ENCODE assay signal across 1 cellular context in the genomic region with DNA sequence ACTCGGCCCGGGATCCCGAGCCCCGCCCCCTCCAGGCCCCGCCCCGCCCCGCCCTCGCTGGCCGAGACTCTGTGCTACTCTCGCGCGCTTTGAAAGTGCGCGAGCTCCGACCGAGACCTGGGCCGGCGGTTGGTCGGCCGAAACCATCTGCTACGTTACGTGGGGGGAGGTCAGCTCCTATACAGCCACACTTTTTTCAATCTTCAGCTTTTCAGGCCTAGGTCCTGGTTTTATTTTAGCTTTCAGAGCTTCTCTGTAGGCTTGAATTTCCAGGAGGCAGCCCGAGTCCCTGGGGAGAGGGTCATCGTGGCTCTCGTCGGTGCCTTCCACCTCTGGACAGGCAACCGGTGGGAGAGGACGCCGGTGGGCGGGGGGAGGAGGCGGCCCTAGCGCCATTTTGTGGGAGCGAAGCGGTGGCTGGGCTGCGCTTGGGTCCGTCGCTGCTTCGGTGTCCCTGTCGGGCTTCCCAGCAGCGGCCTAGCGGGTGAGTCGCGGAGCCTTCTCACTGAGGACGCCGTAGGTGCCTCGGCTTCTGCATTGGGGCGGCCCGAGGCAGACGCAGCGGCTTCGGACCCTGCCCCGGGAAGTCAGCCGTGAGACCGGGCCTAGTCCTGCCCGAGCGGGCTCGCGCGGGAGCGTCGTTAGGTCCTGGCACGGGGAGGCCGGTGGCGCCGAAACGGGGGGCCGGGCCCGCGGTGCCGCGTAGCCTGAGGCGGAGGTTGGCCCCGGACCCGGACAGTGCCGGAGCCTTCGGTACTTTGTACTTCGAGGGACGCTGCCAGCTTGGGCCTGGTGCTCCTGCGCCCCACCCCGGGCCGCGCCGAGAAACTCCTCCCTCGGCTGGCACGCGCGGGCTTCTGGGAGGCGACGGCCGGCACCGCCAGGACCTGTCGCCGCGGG.
TF ChIP-seq lines count a peak whose summit lies in the region.

A gene (plus strand): TSS at position 395 of the 900 bp plus-strand sequence. CDS start 1,074 bp downstream, outside the sequence.

TF ChIP-seq in HepG2, 621 proteins besides CTCF, POLR2A, EP300 and RAD21 (continued from another document and continues in another):
- TF ChIP-seq, protein P1, sequence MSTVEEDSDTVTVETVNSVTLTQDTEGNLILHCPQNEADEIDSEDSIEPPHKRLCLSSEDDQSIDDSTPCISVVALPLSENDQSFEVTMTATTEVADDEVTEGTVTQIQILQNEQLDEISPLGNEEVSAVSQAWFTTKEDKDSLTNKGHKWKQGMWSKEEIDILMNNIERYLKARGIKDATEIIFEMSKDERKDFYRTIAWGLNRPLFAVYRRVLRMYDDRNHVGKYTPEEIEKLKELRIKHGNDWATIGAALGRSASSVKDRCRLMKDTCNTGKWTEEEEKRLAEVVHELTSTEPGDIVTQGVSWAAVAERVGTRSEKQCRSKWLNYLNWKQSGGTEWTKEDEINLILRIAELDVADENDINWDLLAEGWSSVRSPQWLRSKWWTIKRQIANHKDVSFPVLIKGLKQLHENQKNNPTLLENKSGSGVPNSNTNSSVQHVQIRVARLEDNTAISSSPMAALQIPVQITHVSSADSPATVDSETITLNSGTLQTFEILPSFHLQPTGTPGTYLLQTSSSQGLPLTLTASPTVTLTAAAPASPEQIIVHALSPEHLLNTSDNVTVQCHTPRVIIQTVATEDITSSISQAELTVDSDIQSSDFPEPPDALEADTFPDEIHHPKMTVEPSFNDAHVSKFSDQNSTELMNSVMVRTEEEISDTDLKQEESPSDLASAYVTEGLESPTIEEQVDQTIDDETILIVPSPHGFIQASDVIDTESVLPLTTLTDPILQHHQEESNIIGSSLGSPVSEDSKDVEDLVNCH (CRISPR knock-in tag; IDR thresholded peaks at IDR 0.05) = no peak
- TF ChIP-seq CREB1 (IDR thresholded peaks at IDR 0.05) (peak; percentile 48; the same call in 1 of the 2 replicates), CREB1 (CRISPR knock-in tag; IDR thresholded peaks at IDR 0.05) (peak; percentile 77), GTF3A (CRISPR knock-in tag; conservative IDR thresholded peaks at IDR 0.05) (no peak), ZNF367 (CRISPR knock-in tag; IDR thresholded peaks at IDR 0.05; ENCODE audit: borderline replicate concordance) (peak; percentile 46; the same call in 1 of the 2 replicates), ZNF572 (CRISPR knock-in tag; IDR thresholded peaks at IDR 0.05) (peak; percentile 97), ZNF232 (CRISPR knock-in tag; IDR thresholded peaks at IDR 0.05; ENCODE audit: borderline replicate concordance) (peak; percentile 92), ZNF878 (CRISPR knock-in tag; IDR thresholded peaks at IDR 0.05) (no peak), GFI1 (CRISPR knock-in tag; IDR thresholded peaks at IDR 0.05; ENCODE audit: borderline replicate concordance) (peak; percentile 80), ZC3H13 (CRISPR knock-in tag; IDR thresholded peaks at IDR 0.05) (peak; percentile 84), ZNF816 (CRISPR knock-in tag; IDR thresholded peaks at IDR 0.05; ENCODE audit: borderline replicate concordance) (no peak), ZBTB8A (CRISPR knock-in tag; IDR thresholded peaks at IDR 0.05; ENCODE audit: borderline replicate concordance, low read depth) (peak; percentile 85; the same call in 1 of the 2 replicates), GABPA (IDR thresholded peaks at IDR 0.05; ENCODE audit: low read depth, low read length) (no peak), GABPA (CRISPR knock-in tag; IDR thresholded peaks at IDR 0.05; ENCODE audit: low read depth) (peak; percentile 51; the same call in 1 of the 2 replicates), NR2C2 (CRISPR knock-in tag; IDR thresholded peaks at IDR 0.05; ENCODE audit: borderline replicate concordance) (peak; percentile 61; the same call in 1 of the 2 replicates), ZNF543 (CRISPR knock-in tag; IDR thresholded peaks at IDR 0.05) (peak; percentile 91), ZNF468 (CRISPR knock-in tag; IDR thresholded peaks at IDR 0.05) (peak; percentile 64; the same call in 1 of the 2 replicates), IKZF4 (CRISPR knock-in tag; IDR thresholded peaks at IDR 0.05; ENCODE audit: borderline replicate concordance, low read depth, not compliant biosample characterization) (peak; percentile 72), ZNF557 (CRISPR knock-in tag; IDR thresholded peaks at IDR 0.05) (peak; percentile 88), ZNF546 (CRISPR knock-in tag; conservative IDR thresholded peaks at IDR 0.05) (peak; percentile 5; the same call in 1 of the 2 replicates), MAFK (conservative IDR thresholded peaks at IDR 0.05 in 1 of 2, IDR thresholded peaks at IDR 0.05 in 1 of 2; ENCODE audit: low read length in 2 of 2) (no peak), MIER3 (CRISPR knock-in tag; IDR thresholded peaks at IDR 0.05; ENCODE audit: borderline replicate concordance) (no peak; the same call in 1 of the 2 replicates), KMT2A (CRISPR knock-in tag; IDR thresholded peaks at IDR 0.05) (no peak), ZNF432 (CRISPR knock-in tag; IDR thresholded peaks at IDR 0.05; ENCODE audit: borderline replicate concordance) (no peak)
- TF ChIP-seq, protein P2, sequence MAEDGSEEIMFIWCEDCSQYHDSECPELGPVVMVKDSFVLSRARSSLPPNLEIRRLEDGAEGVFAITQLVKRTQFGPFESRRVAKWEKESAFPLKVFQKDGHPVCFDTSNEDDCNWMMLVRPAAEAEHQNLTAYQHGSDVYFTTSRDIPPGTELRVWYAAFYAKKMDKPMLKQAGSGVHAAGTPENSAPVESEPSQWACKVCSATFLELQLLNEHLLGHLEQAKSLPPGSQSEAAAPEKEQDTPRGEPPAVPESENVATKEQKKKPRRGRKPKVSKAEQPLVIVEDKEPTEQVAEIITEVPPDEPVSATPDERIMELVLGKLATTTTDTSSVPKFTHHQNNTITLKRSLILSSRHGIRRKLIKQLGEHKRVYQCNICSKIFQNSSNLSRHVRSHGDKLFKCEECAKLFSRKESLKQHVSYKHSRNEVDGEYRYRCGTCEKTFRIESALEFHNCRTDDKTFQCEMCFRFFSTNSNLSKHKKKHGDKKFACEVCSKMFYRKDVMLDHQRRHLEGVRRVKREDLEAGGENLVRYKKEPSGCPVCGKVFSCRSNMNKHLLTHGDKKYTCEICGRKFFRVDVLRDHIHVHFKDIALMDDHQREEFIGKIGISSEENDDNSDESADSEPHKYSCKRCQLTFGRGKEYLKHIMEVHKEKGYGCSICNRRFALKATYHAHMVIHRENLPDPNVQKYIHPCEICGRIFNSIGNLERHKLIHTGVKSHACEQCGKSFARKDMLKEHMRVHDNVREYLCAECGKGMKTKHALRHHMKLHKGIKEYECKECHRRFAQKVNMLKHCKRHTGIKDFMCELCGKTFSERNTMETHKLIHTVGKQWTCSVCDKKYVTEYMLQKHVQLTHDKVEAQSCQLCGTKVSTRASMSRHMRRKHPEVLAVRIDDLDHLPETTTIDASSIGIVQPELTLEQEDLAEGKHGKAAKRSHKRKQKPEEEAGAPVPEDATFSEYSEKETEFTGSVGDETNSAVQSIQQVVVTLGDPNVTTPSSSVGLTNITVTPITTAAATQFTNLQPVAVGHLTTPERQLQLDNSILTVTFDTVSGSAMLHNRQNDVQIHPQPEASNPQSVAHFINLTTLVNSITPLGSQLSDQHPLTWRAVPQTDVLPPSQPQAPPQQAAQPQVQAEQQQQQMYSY (CRISPR knock-in tag; IDR thresholded peaks at IDR 0.05) = no peak
- TF ChIP-seq, protein P3, sequence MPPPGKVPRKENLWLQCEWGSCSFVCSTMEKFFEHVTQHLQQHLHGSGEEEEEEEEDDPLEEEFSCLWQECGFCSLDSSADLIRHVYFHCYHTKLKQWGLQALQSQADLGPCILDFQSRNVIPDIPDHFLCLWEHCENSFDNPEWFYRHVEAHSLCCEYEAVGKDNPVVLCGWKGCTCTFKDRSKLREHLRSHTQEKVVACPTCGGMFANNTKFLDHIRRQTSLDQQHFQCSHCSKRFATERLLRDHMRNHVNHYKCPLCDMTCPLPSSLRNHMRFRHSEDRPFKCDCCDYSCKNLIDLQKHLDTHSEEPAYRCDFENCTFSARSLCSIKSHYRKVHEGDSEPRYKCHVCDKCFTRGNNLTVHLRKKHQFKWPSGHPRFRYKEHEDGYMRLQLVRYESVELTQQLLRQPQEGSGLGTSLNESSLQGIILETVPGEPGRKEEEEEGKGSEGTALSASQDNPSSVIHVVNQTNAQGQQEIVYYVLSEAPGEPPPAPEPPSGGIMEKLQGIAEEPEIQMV (CRISPR knock-in tag; IDR thresholded peaks at IDR 0.05; ENCODE audit: low read depth) = peak; percentile 35; the same call in 1 of the 2 replicates
- TF ChIP-seq, protein P4, sequence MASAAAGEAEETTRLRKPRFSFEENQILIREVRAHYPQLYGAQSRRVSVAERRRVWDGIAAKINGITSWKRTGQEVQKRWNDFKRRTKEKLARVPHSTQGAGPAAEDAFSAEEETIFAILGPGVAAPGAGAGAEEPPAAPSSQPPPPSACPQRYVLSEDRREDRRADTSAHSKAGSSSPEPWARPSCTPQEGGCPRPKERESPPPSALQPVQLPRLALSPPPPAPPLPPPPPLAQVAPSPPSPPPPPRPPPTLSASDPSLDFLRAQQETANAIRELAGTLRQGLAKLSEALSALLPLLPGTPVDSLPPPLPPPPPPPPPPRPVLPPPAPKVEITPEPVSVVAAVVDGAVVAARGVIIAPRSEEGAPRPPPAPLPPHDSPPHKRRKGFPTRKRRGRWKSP (CRISPR knock-in tag; IDR thresholded peaks at IDR 0.05) = peak; percentile 74; the same call in 1 of the 2 replicates
- TF ChIP-seq, protein P5, sequence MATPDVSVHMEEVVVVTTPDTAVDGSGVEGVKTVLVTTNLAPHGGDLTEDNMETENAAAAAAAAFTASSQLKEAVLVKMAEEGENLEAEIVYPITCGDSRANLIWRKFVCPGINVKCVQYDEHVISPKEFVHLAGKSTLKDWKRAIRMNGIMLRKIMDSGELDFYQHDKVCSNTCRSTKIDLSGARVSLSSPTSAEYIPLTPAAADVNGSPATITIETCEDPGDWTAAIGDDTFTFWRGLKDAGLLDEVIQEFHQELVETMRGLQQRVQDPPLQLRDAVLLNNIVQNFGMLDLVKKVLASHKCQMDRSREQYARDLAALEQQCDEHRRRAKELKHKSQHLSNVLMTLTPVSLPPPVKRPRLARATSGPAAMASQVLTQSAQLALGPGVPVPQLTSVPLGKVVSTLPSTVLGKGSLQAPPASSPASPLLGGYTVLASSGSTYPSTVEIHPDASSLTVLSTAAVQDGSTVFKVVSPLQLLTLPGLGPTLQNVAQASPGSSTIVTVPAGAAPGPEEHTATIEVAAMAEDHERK (CRISPR knock-in tag; IDR thresholded peaks at IDR 0.05; ENCODE audit: low read depth) = peak; percentile 87
- TF ChIP-seq, protein P6, sequence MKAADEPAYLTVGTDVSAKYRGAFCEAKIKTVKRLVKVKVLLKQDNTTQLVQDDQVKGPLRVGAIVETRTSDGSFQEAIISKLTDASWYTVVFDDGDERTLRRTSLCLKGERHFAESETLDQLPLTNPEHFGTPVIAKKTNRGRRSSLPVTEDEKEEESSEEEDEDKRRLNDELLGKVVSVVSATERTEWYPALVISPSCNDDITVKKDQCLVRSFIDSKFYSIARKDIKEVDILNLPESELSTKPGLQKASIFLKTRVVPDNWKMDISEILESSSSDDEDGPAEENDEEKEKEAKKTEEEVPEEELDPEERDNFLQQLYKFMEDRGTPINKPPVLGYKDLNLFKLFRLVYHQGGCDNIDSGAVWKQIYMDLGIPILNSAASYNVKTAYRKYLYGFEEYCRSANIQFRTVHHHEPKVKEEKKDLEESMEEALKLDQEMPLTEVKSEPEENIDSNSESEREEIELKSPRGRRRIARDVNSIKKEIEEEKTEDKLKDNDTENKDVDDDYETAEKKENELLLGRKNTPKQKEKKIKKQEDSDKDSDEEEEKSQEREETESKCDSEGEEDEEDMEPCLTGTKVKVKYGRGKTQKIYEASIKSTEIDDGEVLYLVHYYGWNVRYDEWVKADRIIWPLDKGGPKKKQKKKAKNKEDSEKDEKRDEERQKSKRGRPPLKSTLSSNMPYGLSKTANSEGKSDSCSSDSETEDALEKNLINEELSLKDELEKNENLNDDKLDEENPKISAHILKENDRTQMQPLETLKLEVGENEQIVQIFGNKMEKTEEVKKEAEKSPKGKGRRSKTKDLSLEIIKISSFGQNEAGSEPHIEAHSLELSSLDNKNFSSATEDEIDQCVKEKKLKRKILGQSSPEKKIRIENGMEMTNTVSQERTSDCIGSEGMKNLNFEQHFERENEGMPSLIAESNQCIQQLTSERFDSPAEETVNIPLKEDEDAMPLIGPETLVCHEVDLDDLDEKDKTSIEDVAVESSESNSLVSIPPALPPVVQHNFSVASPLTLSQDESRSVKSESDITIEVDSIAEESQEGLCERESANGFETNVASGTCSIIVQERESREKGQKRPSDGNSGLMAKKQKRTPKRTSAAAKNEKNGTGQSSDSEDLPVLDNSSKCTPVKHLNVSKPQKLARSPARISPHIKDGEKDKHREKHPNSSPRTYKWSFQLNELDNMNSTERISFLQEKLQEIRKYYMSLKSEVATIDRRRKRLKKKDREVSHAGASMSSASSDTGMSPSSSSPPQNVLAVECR (CRISPR knock-in tag; IDR thresholded peaks at IDR 0.05; ENCODE audit: borderline replicate concordance) = peak; percentile 97
- TF ChIP-seq, protein P7, sequence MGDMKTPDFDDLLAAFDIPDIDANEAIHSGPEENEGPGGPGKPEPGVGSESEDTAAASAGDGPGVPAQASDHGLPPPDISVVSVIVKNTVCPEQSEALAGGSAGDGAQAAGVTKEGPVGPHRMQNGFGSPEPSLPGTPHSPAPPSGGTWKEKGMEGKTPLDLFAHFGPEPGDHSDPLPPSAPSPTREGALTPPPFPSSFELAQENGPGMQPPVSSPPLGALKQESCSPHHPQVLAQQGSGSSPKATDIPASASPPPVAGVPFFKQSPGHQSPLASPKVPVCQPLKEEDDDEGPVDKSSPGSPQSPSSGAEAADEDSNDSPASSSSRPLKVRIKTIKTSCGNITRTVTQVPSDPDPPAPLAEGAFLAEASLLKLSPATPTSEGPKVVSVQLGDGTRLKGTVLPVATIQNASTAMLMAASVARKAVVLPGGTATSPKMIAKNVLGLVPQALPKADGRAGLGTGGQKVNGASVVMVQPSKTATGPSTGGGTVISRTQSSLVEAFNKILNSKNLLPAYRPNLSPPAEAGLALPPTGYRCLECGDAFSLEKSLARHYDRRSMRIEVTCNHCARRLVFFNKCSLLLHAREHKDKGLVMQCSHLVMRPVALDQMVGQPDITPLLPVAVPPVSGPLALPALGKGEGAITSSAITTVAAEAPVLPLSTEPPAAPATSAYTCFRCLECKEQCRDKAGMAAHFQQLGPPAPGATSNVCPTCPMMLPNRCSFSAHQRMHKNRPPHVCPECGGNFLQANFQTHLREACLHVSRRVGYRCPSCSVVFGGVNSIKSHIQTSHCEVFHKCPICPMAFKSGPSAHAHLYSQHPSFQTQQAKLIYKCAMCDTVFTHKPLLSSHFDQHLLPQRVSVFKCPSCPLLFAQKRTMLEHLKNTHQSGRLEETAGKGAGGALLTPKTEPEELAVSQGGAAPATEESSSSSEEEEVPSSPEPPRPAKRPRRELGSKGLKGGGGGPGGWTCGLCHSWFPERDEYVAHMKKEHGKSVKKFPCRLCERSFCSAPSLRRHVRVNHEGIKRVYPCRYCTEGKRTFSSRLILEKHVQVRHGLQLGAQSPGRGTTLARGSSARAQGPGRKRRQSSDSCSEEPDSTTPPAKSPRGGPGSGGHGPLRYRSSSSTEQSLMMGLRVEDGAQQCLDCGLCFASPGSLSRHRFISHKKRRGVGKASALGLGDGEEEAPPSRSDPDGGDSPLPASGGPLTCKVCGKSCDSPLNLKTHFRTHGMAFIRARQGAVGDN (CRISPR knock-in tag; IDR thresholded peaks at IDR 0.05) = peak; percentile 90
